Comparison of ENCODE assay signal across 8 cellular contexts in genomic region chr5:119328753-119329602, GRCh38. TPM values are rescaled to one million over a fixed set of nuclear protein-coding genes. Genes with fewer than 3 reads are reported as not detected.
DNase-seq lines count a peak whose midpoint lies in the region; ATAC-seq and TF ChIP-seq lines count a peak whose summit lies in the region.

No MANE protein-coding gene starts in this region.

- peak overlapping the region; percentile 52 for H3K4me3 Mint-ChIP-seq in activated T-helper 1 cell treated with anti-CD3 and anti-CD28 coated beads, Interleukin-12 subunit alpha, Interleukin-12 subunit beta, Interleukin-2, Interleukin-4 antibody, amounts not matched to agents 30 ng/mL and 10 ng/mL and 1 ng/mL, durations not matched to agents 14 hours and 24 hours and 36 hours

- H3K4me3 ChIP-seq in uterus = no peak overlapping the region

- no peak for TF ChIP-seq POLR2A in uterus (IDR thresholded peaks at IDR 0.05)

- peak overlapping the region; percentile 29 to 60 for H3K27ac ChIP-seq in uterus

- peaks cover 91% of the 10 kb centered on the region for H3K4me1 Mint-ChIP-seq in activated T-helper 1 cell treated with anti-CD3 and anti-CD28 coated beads, Interleukin-12 subunit alpha, Interleukin-12 subunit beta, Interleukin-2, Interleukin-4 antibody, amounts not matched to agents 30 ng/mL and 10 ng/mL and 1 ng/mL, durations not matched to agents 14 hours and 24 hours and 36 hours (ENCODE audit: low read depth)

- ATAC-seq in HG02884 (IDR thresholded peaks at IDR 0.05; ENCODE audit: unreplicated experiment) = no peak

- no peak for TF ChIP-seq CTCF in uterus (IDR thresholded peaks at IDR 0.05)

- no peaks in the 10 kb centered on the region for H3K36me3 ChIP-seq in uterus

- H3K9me3 ChIP-seq in uterus = no peaks in the 10 kb centered on the region

- intact Hi-C loops in activated T-helper 1 cell treated with anti-CD3 and anti-CD28 coated beads, Interleukin-12 subunit alpha, Interleukin-12 subunit beta, Interleukin-2, Interleukin-4 antibody, amounts not matched to agents 30 ng/mL and 10 ng/mL and 1 ng/mL, durations not matched to agents 14 hours and 24 hours and 36 hours (cut with micrococcal nuclease) = loop anchor here (1.0 to 2.0 kb wide), 4 partner anchors 14 to 54 kb away; no protein-coding TSS in a partner anchor
- intact Hi-C loops in uterus (cut with DNase I; ENCODE audit: low total_unique reads) = no loop called here

- DNase-seq in activated T-cell treated with anti-CD3 and anti-CD28 coated beads for 1 hour (ENCODE audit: low read depth) (peak; percentile 38), activated T-cell treated with anti-CD3 and anti-CD28 coated beads for 4 hours (no peak), kidney glomerular epithelial cell (lab: John Stamatoyannopoulos, UW) (peak; percentile 55), uterus (no peak), NCI-H187 (lab: John Stamatoyannopoulos, UW) (no peak), HK-2 (ENCODE audit: unreplicated experiment) (no peak)
- DNase-seq in activated T-helper 1 cell treated with anti-CD3 and anti-CD28 coated beads, Interleukin-12 subunit alpha, Interleukin-12 subunit beta, Interleukin-2, Interleukin-4 antibody, amounts not matched to agents 30 ng/mL and 10 ng/mL and 1 ng/mL, durations not matched to agents 14 hours and 24 hours and 36 hours (ENCODE audit: low spot score) = peak; percentile 52

- H3K9me3 Mint-ChIP-seq in activated T-helper 1 cell treated with anti-CD3 and anti-CD28 coated beads, Interleukin-12 subunit alpha, Interleukin-12 subunit beta, Interleukin-2, Interleukin-4 antibody, amounts not matched to agents 30 ng/mL and 10 ng/mL and 1 ng/mL, durations not matched to agents 14 hours and 24 hours and 36 hours = no peaks in the 10 kb centered on the region

- peaks cover 12% of the 10 kb centered on the region for H3K36me3 Mint-ChIP-seq in activated T-helper 1 cell treated with anti-CD3 and anti-CD28 coated beads, Interleukin-12 subunit alpha, Interleukin-12 subunit beta, Interleukin-2, Interleukin-4 antibody, amounts not matched to agents 30 ng/mL and 10 ng/mL and 1 ng/mL, durations not matched to agents 14 hours and 24 hours and 36 hours (ENCODE audit: low read depth)

- peak overlapping the region; percentile 95 for H3K27ac Mint-ChIP-seq in activated T-helper 1 cell treated with anti-CD3 and anti-CD28 coated beads, Interleukin-12 subunit alpha, Interleukin-12 subunit beta, Interleukin-2, Interleukin-4 antibody, amounts not matched to agents 30 ng/mL and 10 ng/mL and 1 ng/mL, durations not matched to agents 14 hours and 24 hours and 36 hours

- peaks cover 6% of the 10 kb centered on the region in 2 donors for H3K4me1 ChIP-seq in uterus

- H3K27me3 Mint-ChIP-seq in activated T-helper 1 cell treated with anti-CD3 and anti-CD28 coated beads, Interleukin-12 subunit alpha, Interleukin-12 subunit beta, Interleukin-2, Interleukin-4 antibody, amounts not matched to agents 30 ng/mL and 10 ng/mL and 1 ng/mL, durations not matched to agents 14 hours and 24 hours and 36 hours (ENCODE audit: insufficient read depth) = no peaks in the 10 kb centered on the region

- H3K27me3 ChIP-seq in uterus = no peaks in the 10 kb centered on the region

RNA-seq across cellular contexts. Expression of gene TNFAIP8, which starts 26.8 kb away (rescaled TPM):
- total RNA-seq in activated T-helper 1 cell treated with anti-CD3 and anti-CD28 coated beads, Interleukin-12 subunit alpha, Interleukin-12 subunit beta, Interleukin-2, Interleukin-4 antibody, amounts not matched to agents 30 ng/mL and 10 ng/mL and 1 ng/mL, durations not matched to agents 14 hours and 24 hours and 36 hours = 214 and 219 TPM in 2 replicates
- 10 to 100 TPM in 3 of 4 donors, 1 to 10 TPM in 1; 2.0 to 42.7 (median 15.5) TPM for total RNA-seq in uterus

Comparison
In these comparisons a context has a peak if more than half of its experiments do, and no peak if none do; other contexts are left out.
1. DNase-seq: peak in activated T-cell treated with anti-CD3 and anti-CD28 coated beads for 1 hour (single experiment), activated T-helper 1 cell treated with anti-CD3 and anti-CD28 coated beads, Interleukin-12 subunit alpha, Interleukin-12 subunit beta, Interleukin-2, Interleukin-4 antibody, amounts not matched to agents 30 ng/mL and 10 ng/mL and 1 ng/mL, durations not matched to agents 14 hours and 24 hours and 36 hours (single experiment) and kidney glomerular epithelial cell (single experiment); none in activated T-cell treated with anti-CD3 and anti-CD28 coated beads for 4 hours (single experiment), uterus (0 of 2), NCI-H187 (0 of 2) and HK-2 (single experiment).